Comparison of ENCODE assay signal across 14 cellular contexts in the genomic region with DNA sequence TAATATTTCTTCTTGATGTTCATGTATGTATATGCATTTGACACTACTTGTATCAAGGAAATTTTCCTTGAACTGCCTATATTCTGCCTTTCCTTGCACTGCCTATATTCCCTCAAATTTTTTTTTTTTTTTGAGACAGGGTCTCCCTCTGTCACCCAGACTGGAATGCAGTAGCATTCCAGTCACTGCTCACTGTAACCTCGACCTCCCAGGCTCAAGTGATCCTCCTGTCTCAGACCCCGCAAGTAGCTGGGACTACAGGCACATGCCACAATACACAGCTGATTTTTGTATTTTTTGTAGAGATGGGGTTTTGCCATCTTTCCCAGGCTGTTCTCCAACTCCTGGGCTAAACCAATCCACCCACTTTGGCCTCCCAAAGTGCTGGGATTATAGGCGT. TPM values are rescaled to one million over a fixed set of nuclear protein-coding genes. Genes with fewer than 3 reads are reported as not detected.
A peak's percentile ranks its signal among the peaks of the same experiment; 100 is the strongest.
DNase-seq lines count a peak whose midpoint lies in the region; ATAC-seq, FAIRE-seq and TF ChIP-seq lines count a peak whose summit lies in the region.
"Had no signal": no experiment of that assay in that cellular context is flagged by ENCODE, and none has a peak within 500 bp of the region (broad histone marks: within the 10 kb centered on the region; RNA-seq: fewer than 3 reads in every experiment).

No MANE protein-coding gene starts in this region.

- H3K9me1 ChIP-seq in endothelial cell of umbilical vein (replicated peaks; ENCODE audit: control insufficient read depth, extremely low read depth, insufficient read depth, low read length), result no peaks in the 10 kb centered on the region

- H3K27ac ChIP-seq in SK-N-MC, result peak overlapping the region; percentile 76
- H3K27ac ChIP-seq in endothelial cell of umbilical vein (ENCODE audit: insufficient read depth, low read depth, low read length), result no peak overlapping the region
- peak overlapping the region; percentile 18 for H3K27ac ChIP-seq in trophoblast cell (ENCODE audit: low read depth, low read length)
- no peak overlapping the region for H3K27ac ChIP-seq in Peyer's patch

- H3K4ac ChIP-seq in trophoblast cell (ENCODE audit: low read depth, low read length), result peak overlapping the region; percentile 57

- FAIRE-seq in endothelial cell of umbilical vein (lab: Jason Lieb, UNC), result no peak
- FAIRE-seq: islet of Langerhans had no signal

- H3K4me1 Mint-ChIP-seq in T-helper 1 cell treated with Interleukin-12 subunit alpha and Interleukin-12 subunit beta and Interleukin-4 antibody, amounts not matched to agents 30 μg/mL and 1 μg/mL, for 36 hours (ENCODE audit: low read depth), result peaks cover 66% of the 10 kb centered on the region

- no peak overlapping the region for H2BK5ac ChIP-seq in trophoblast cell (ENCODE audit: low read depth, low read length, poor library complexity)

- H3K9ac ChIP-seq in SK-N-MC (ENCODE audit: insufficient read length), result peak overlapping the region; percentile 69
- H3K9ac ChIP-seq in endothelial cell of umbilical vein (replicated peaks; ENCODE audit: extremely low read depth, insufficient read depth, low read length), result no peak overlapping the region
- no peak overlapping the region for H3K9ac ChIP-seq in trophoblast cell (ENCODE audit: low read length)

- H4K91ac ChIP-seq in trophoblast cell (ENCODE audit: low read depth, low read length), result no peak overlapping the region

- H2BK120ac ChIP-seq in trophoblast cell (ENCODE audit: insufficient read depth, low read length, poor library complexity), result no peak overlapping the region

- H3K4me3 Mint-ChIP-seq in T-helper 1 cell treated with Interleukin-12 subunit alpha and Interleukin-12 subunit beta and Interleukin-4 antibody, amounts not matched to agents 30 μg/mL and 1 μg/mL, for 36 hours, result peak overlapping the region; percentile 47
- H3K4me3 Mint-ChIP-seq: activated CD4-positive, alpha-beta T cell treated with anti-CD3 and anti-CD28 coated beads, Interleukin-2, amount 10 ng/mL, durations not matched to agents 7 days and 5 days had no signal

- TF ChIP-seq POLR2A in endothelial cell of umbilical vein (IDR thresholded peaks at IDR 0.05; ENCODE audit: low read depth, low read length) (no peak), Peyer's patch (IDR thresholded peaks at IDR 0.05) (no peak)

- DNase-seq in T-helper 1 cell (no peak), SK-N-MC (ENCODE audit: low read depth, low spot score) (no peak), endothelial cell of umbilical vein (ENCODE audit: low read depth, low spot score) (no peak), trophoblast cell (no peak), Peyer's patch (no peak), foreskin melanocyte (no peak)
- DNase-seq: activated CD4-positive, alpha-beta T cell treated with anti-CD3 and anti-CD28 coated beads, Interleukin-2, amount 10 ng/mL, durations not matched to agents 7 days and 5 days; NCI-H1092 treated with DMSO at 0.1 percent for 48 hours; NCI-H524; SHP77; stimulated activated CD4-positive, alpha-beta T cell treated with anti-CD3 and anti-CD28 coated beads, Interleukin-1b, Interleukin-23, amount 100 ng/mL, for 48 hours had no signal

- TF ChIP-seq CTCF in endothelial cell of umbilical vein (IDR thresholded peaks at IDR 0.05; ENCODE audit: extremely low read depth in 1 of 2, insufficient read depth in 1 of 2, low read depth in 1 of 2, low read length in 2 of 2), result no peak
- TF ChIP-seq CTCF in Peyer's patch (IDR thresholded peaks at IDR 0.05), result no peak

- peak overlapping the region; percentile 8 for H3K4me2 ChIP-seq in endothelial cell of umbilical vein (ENCODE audit: insufficient read depth, low read length)
- peak overlapping the region; percentile 40 for H3K4me2 ChIP-seq in trophoblast cell (ENCODE audit: low read length)

- H4K8ac ChIP-seq in trophoblast cell (ENCODE audit: low read depth, low read length), result no peak overlapping the region

- peak overlapping the region; percentile 42 for H3K27ac Mint-ChIP-seq in T-helper 1 cell treated with Interleukin-12 subunit alpha and Interleukin-12 subunit beta and Interleukin-4 antibody, amounts not matched to agents 30 μg/mL and 1 μg/mL, for 36 hours
- H3K27ac Mint-ChIP-seq: activated CD4-positive, alpha-beta T cell treated with anti-CD3 and anti-CD28 coated beads, Interleukin-2, amount 10 ng/mL, durations not matched to agents 7 days and 5 days had no signal

- WGBS in trophoblast cell (ENCODE audit: extremely low coverage, insufficient coverage, insufficient read length), result no CpG with 5 or more reads among the region's 3 CpGs

- no peaks in the 10 kb centered on the region for H3K27me3 ChIP-seq in endothelial cell of umbilical vein (ENCODE audit: control insufficient read depth in 2 of 2, insufficient read depth in 2 of 2, low read length in 2 of 2)
- no peaks in the 10 kb centered on the region for H3K27me3 ChIP-seq in trophoblast cell (ENCODE audit: insufficient read depth, low read length)
- H3K27me3 ChIP-seq in Peyer's patch, result no peaks in the 10 kb centered on the region

- H3K18ac ChIP-seq in trophoblast cell (ENCODE audit: low read length), result no peak overlapping the region

- POLR2A ChIA-PET in endothelial cell of umbilical vein (lab: Charles Lee), result no interaction called here

- H3K14ac ChIP-seq in trophoblast cell (ENCODE audit: low read length), result no peak overlapping the region

- H3K9me3 ChIP-seq in SK-N-MC (ENCODE audit: low read depth, low read length) (no peaks in the 10 kb centered on the region), endothelial cell of umbilical vein (replicated peaks; ENCODE audit: control insufficient read depth, insufficient read depth, low read length) (no peaks in the 10 kb centered on the region), trophoblast cell (ENCODE audit: insufficient read depth, low read depth, low read length) (no peaks in the 10 kb centered on the region), Peyer's patch (no peaks in the 10 kb centered on the region)

- peak overlapping the region; percentile 99 for H3K4me3 ChIP-seq in SK-N-MC
- H3K4me3 ChIP-seq in endothelial cell of umbilical vein (replicated peaks in 1 of 3; ENCODE audit: insufficient read depth in 1 of 3, low read depth in 1 of 3, low read length in 3 of 3), result no peak overlapping the region
- no peak overlapping the region for H3K4me3 ChIP-seq in trophoblast cell (ENCODE audit: low read depth, low read length)
- no peak overlapping the region for H3K4me3 ChIP-seq in Peyer's patch

- no peak overlapping the region for H2AK5ac ChIP-seq in trophoblast cell (ENCODE audit: low read length)

- H3K79me2 ChIP-seq in endothelial cell of umbilical vein (ENCODE audit: control insufficient read depth, insufficient read depth, low read length) (peaks cover 90% of the 10 kb centered on the region), trophoblast cell (ENCODE audit: control insufficient read depth, insufficient read depth, low read length, poor library complexity) (peaks cover 18% of the 10 kb centered on the region)

- H3K36me3 Mint-ChIP-seq in T-helper 1 cell treated with Interleukin-12 subunit alpha and Interleukin-12 subunit beta and Interleukin-4 antibody, amounts not matched to agents 30 μg/mL and 1 μg/mL, for 36 hours (ENCODE audit: low read depth), result peaks cover 18% of the 10 kb centered on the region

- H3K4me1 ChIP-seq in endothelial cell of umbilical vein (ENCODE audit: control insufficient read depth, extremely low read depth, insufficient read depth, low read length), result peaks cover 35% of the 10 kb centered on the region
- peaks cover 4 to 9% of the 10 kb centered on the region in 2 experiments for H3K4me1 ChIP-seq in trophoblast cell (ENCODE audit: control insufficient read depth in 1 of 2, insufficient read depth in 2 of 2, low read length in 2 of 2)
- peaks cover 0 to 22% (median 0%) of the 10 kb centered on the region in 4 donors for H3K4me1 ChIP-seq in Peyer's patch

- peaks cover 6% of the 10 kb centered on the region for H4K20me1 ChIP-seq in endothelial cell of umbilical vein (replicated peaks; ENCODE audit: control insufficient read depth, extremely low read depth, insufficient read depth, low read length)

- H3K79me1 ChIP-seq in trophoblast cell (ENCODE audit: low read length), result peaks cover 9% of the 10 kb centered on the region

- dilution Hi-C loops in endothelial cell of umbilical vein (cut with MboI; ENCODE audit: extremely low pct_ligation_motif_present, low sequenced_read_pairs), result no loop called here

- H3K27me3 Mint-ChIP-seq in T-helper 1 cell treated with Interleukin-12 subunit alpha and Interleukin-12 subunit beta and Interleukin-4 antibody, amounts not matched to agents 30 μg/mL and 1 μg/mL, for 36 hours (ENCODE audit: low read depth), result no peaks in the 10 kb centered on the region
- H3K27me3 Mint-ChIP-seq: activated CD4-positive, alpha-beta T cell treated with anti-CD3 and anti-CD28 coated beads, Interleukin-2, amount 10 ng/mL, durations not matched to agents 7 days and 5 days had no signal

- H3K9me3 Mint-ChIP-seq in T-helper 1 cell treated with Interleukin-12 subunit alpha and Interleukin-12 subunit beta and Interleukin-4 antibody, amounts not matched to agents 30 μg/mL and 1 μg/mL, for 36 hours, result peaks cover 5% of the 10 kb centered on the region

- H4K12ac ChIP-seq in trophoblast cell (ENCODE audit: low read depth, low read length), result no peak overlapping the region

- H3K23ac ChIP-seq in trophoblast cell (ENCODE audit: low read length), result no peak overlapping the region

- no TSS peak for BruUV-seq in endothelial cell of umbilical vein (replicated peaks; lab: Mats Ljungman, UMichigan)

- no peak overlapping the region for H2BK12ac ChIP-seq in trophoblast cell (ENCODE audit: low read length)

- CTCF ChIA-PET in endothelial cell of umbilical vein (lab: Charles Lee), result interaction anchor here (1.1 to 2.2 kb wide), 3 partner anchors 15 to 175 kb away, joined by 3 to 6 read pairs (median 4); a partner anchor contains a TSS

- peaks cover 67% of the 10 kb centered on the region for H3K36me3 ChIP-seq in SK-N-MC (ENCODE audit: insufficient read depth, low read length)
- peaks cover 0 to 8% of the 10 kb centered on the region in 2 experiments for H3K36me3 ChIP-seq in endothelial cell of umbilical vein (ENCODE audit: control insufficient read depth in 2 of 2, extremely low read depth in 1 of 2, insufficient read depth in 2 of 2, low read length in 2 of 2)
- peaks cover 0 to 1% of the 10 kb centered on the region in 2 experiments for H3K36me3 ChIP-seq in trophoblast cell (ENCODE audit: control insufficient read depth in 1 of 2, insufficient read depth in 2 of 2, low read length in 2 of 2)
- no peaks in the 10 kb centered on the region for H3K36me3 ChIP-seq in Peyer's patch

- H2AFZ ChIP-seq in endothelial cell of umbilical vein (ENCODE audit: low read depth, low read length) (no peak overlapping the region), trophoblast cell (ENCODE audit: insufficient read depth, low read length, poor library complexity) (no peak overlapping the region)

- ATAC-seq in GM21737 (IDR thresholded peaks at IDR 0.05; ENCODE audit: unreplicated experiment), result no peak

- intact Hi-C loops in endothelial cell of umbilical vein (cut with micrococcal nuclease), result loop anchor here (5.0 kb wide), 1 partner anchor 402 kb away; no protein-coding TSS in a partner anchor

RNA-seq across cellular contexts. Expression of a gene that starts 4.1 kb away (rescaled TPM):
- total RNA-seq in endothelial cell of umbilical vein, result 133 and 149 TPM in 2 replicates
- polyA plus RNA-seq in endothelial cell of umbilical vein, result 27.8 and 43.3 TPM in 2 replicates
- polyA plus RNA-seq in endothelial cell of umbilical vein (2011; cell fraction: cytosol; rRNA removed), result 36.6 and 45.2 TPM in 2 replicates
- 71.9 and 107 TPM in 2 replicates for polyA plus RNA-seq in endothelial cell of umbilical vein (2011; cell fraction: nucleus; rRNA removed)
- polyA plus RNA-seq in endothelial cell of umbilical vein (2012), result 29.7 and 40.4 TPM in 2 replicates
- polyA minus RNA-seq in endothelial cell of umbilical vein, result 85.2 and 95.8 TPM in 2 replicates
- 17.3 TPM for polyA minus RNA-seq in endothelial cell of umbilical vein (2011; cell fraction: cytosol; rRNA and poly(A)+ RNA removed)
- 55.3 and 104 TPM in 2 replicates for polyA minus RNA-seq in endothelial cell of umbilical vein (2011; cell fraction: nucleus; rRNA and poly(A)+ RNA removed)
- 199 and 205 TPM in 2 replicates for polyA plus RNA-seq in trophoblast cell (2013)
- total RNA-seq in Peyer's patch, result 100 to 1,000 TPM in 1 of 4 donors, 10 to 100 TPM in 3; 26.4 to 107 (median 66.4) TPM

Comparison
In these comparisons a context has a peak if more than half of its experiments do, and no peak if none do; other contexts are left out.
1. H3K27ac ChIP-seq: peak in SK-N-MC (single experiment) and trophoblast cell (single experiment); none in endothelial cell of umbilical vein (single experiment) and Peyer's patch (0 of 4).